Comparison of ENCODE assay signal across 27 cellular contexts in the genomic region with DNA sequence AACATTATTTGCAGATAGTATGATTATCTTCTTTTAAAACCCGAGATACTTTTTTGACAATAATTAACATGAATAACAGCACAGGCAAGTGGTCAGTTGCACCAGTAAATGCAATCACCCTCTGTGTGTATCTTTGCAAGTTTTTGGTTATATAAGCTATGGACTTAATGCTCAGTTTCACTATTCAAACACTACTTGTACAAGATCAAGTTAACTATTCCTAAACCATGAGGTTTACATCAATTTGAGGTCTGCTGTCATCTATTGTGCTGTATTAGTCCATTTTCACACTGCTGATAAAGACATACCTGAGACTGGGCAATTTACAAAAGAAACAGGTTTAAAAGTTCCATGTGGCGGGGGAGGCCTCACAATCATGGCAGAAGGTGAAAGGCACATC.
"Had no signal": no experiment of that assay in that cellular context is flagged by ENCODE, and none has a peak within 500 bp of the region (broad histone marks: within the 10 kb centered on the region; RNA-seq: fewer than 3 reads in every experiment).

No MANE protein-coding gene starts in this region.

- ATAC-seq: stimulated activated effector memory CD8-positive, alpha-beta T cell treated with anti-CD3 and anti-CD28 coated beads, Interleukin-12 subunit alpha, Interleukin-12 subunit beta, amount 100 ng/mL, for 72 hours; stimulated activated memory B cell treated with anti-CD40 and anti-IgM and Interleukin-4, amounts not matched to agents 10 μg/mL and 1 μg/mL and 100 μg/mL, for 72 hours; stimulated activated naive B cell treated with anti-CD40 and anti-IgM and Interleukin-4, amounts not matched to agents 10 μg/mL and 1 μg/mL and 100 μg/mL, for 72 hours; stimulated activated naive CD8-positive, alpha-beta T cell treated with anti-CD3 and anti-CD28 coated beads, Interleukin-15, amount 100 ng/mL, for 72 hours; stimulated activated naive CD8-positive, alpha-beta T cell treated with anti-CD3 and anti-CD28 coated beads, Interleukin-15, Interleukin-2, amounts not matched to agents 100 U/mL and 50 U/mL, for 24 hours; upper lobe of right lung had no signal

- FAIRE-seq: urothelium cell line had no signal

- H3K27ac ChIP-seq: stomach, suprapubic skin, testis, thoracic aorta, thyroid gland, tibial artery, tibial nerve, transverse colon, upper lobe of left lung, upper lobe of right lung, uterus, vagina had no signal

- H3K4me1 ChIP-seq: stomach, suprapubic skin, testis, thyroid gland, tibial artery, tibial nerve, transverse colon, upper lobe of left lung, upper lobe of right lung, uterus, vagina had no signal

- H3K36me3 ChIP-seq: stomach, suprapubic skin, thoracic aorta, thyroid gland, tibial artery, tibial nerve, transverse colon, upper lobe of left lung, upper lobe of right lung, uterus, vagina had no signal

- H3K4me3 ChIP-seq: stomach, suprapubic skin, testis, thoracic aorta, thyroid gland, tibial artery, tibial nerve, transverse colon, upper lobe of left lung, upper lobe of right lung, uterus, vagina had no signal

- H3K27me3 ChIP-seq: stomach, suprapubic skin, testis, thyroid gland, tibial artery, tibial nerve, transverse colon, upper lobe of left lung, upper lobe of right lung, uterus, vagina had no signal

- DNase-seq: stimulated activated CD4-positive, alpha-beta T cell treated with anti-CD3 and anti-CD28 coated beads, Interleukin-2, amount 100 ng/mL, for 48 hours; stimulated activated CD4-positive, alpha-beta T cell treated with anti-CD3 and anti-CD28 coated beads, Interleukin-4, amount 100 ng/mL, for 1 hour; stimulated activated CD4-positive, alpha-beta T cell treated with anti-CD3 and anti-CD28 coated beads, Interleukin-4, amount 100 ng/mL, for 24 hours; stimulated activated CD4-positive, alpha-beta T cell treated with anti-CD3 and anti-CD28 coated beads, Interleukin-4, amount 100 ng/mL, for 4 hours; stimulated activated CD8-positive, alpha-beta memory T cell treated with anti-CD3 and anti-CD28 coated beads, Interleukin-4, amount 100 ng/mL, for 48 hours; stimulated activated naive B cell treated with anti-CD40 and anti-IgM and Interleukin-4, amounts not matched to agents 10 μg/mL and 1 μg/mL and 100 μg/mL, for 72 hours; stimulated activated naive CD4-positive, alpha-beta T cell; stimulated activated naive CD4-positive, alpha-beta T cell treated with Interleukin-2 at 50 U/mL for 16 hours; stimulated activated naive CD8-positive, alpha-beta T cell treated with anti-CD3 and anti-CD28 coated beads, Interleukin-15, amount 100 ng/mL, for 72 hours; stimulated activated naive CD8-positive, alpha-beta T cell treated with anti-CD3 and anti-CD28 coated beads, Interleukin-15, Interleukin-2, amounts not matched to agents 100 U/mL and 50 U/mL, for 24 hours; stomach; substantia nigra; testis; thyroid gland; tibial artery; transverse colon; trophoblast cell; upper lobe of left lung; upper lobe of right lung; uterus had no signal

- H3K9me3 ChIP-seq: testis, thoracic aorta, thyroid gland, tibial artery, upper lobe of left lung, upper lobe of right lung, uterus, vagina had no signal
